In genomic region chr7:136869006-136869961, GRCh38 we compare ENCODE assay signal across 11 cellular contexts. TPM values are rescaled to one million over a fixed set of nuclear protein-coding genes. Genes with fewer than 3 reads are reported as not detected.
DNase-seq lines count a peak whose midpoint lies in the region; ATAC-seq, FAIRE-seq and TF ChIP-seq lines count a peak whose summit lies in the region.
"Had no signal": no experiment of that assay in that cellular context is flagged by ENCODE, and none has a peak within 500 bp of the region (broad histone marks: within the 10 kb centered on the region; RNA-seq: fewer than 3 reads in every experiment).

No MANE protein-coding gene starts in this region.

- no peak for FAIRE-seq in HTR-8/SVneo (lab: Jason Lieb, UNC)

- peak overlapping the region; percentile 49 for H3K4me3 ChIP-seq in HUES64 (ENCODE audit: low read length)
- H3K4me3 ChIP-seq in mucosa of descending colon = no peak overlapping the region

- H3K4me1 ChIP-seq in HUES64 (ENCODE audit: insufficient read depth, low read length) (peaks cover 19% of the 10 kb centered on the region), mucosa of descending colon (ENCODE audit: low read depth) (no peaks in the 10 kb centered on the region)

- WGBS in HUES64 = under 1% methylated on average over 65 of the region's 65 CpGs

- H3K9me3 ChIP-seq in HUES64 (ENCODE audit: insufficient read depth, low read depth, low read length) (no peaks in the 10 kb centered on the region), mucosa of descending colon (no peaks in the 10 kb centered on the region)

- H3K27ac ChIP-seq in 22Rv1 = peak overlapping the region; percentile 24
- no peak overlapping the region for H3K27ac ChIP-seq in HUES64 (ENCODE audit: low read depth, low read length)

- H3K27me3 ChIP-seq in HUES64 (ENCODE audit: insufficient read depth, low read length) = peaks cover 94% of the 10 kb centered on the region

- TF ChIP-seq CTCF in 22Rv1 (IDR thresholded peaks at IDR 0.05) (no peak), mucosa of descending colon (IDR thresholded peaks at IDR 0.05) (no peak), GM20000 (IDR thresholded peaks at IDR 0.05; ENCODE audit: extremely low read depth, missing control alignments) (no peak), GM10266 (IDR thresholded peaks at IDR 0.05; ENCODE audit: control insufficient read depth, insufficient read depth, low read depth, missing control alignments) (no peak)

- H3K36me3 ChIP-seq in HUES64 (ENCODE audit: insufficient read depth, low read length) = no peaks in the 10 kb centered on the region
- no peaks in the 10 kb centered on the region for H3K36me3 ChIP-seq in mucosa of descending colon (ENCODE audit: low read depth)

- H3K9ac ChIP-seq in HUES64 (ENCODE audit: low read depth, low read length) = no peak overlapping the region

- ATAC-seq in mucosa of descending colon = no peak

- intact Hi-C loops in mucosa of descending colon (cut with DNase I, micrococcal nuclease) = no loop called here

- peak; percentile 18 for DNase-seq in fibroblast of gingiva (ENCODE audit: low read depth)
- peak in 2 of 3 donors; percentile 19 to 34 for DNase-seq in mucosa of descending colon
- no peak for DNase-seq in GM20000 (ENCODE audit: low spot score)
- no peak for DNase-seq in HTR-8/SVneo (ENCODE audit: insufficient read length, low spot score)
- no peak for DNase-seq in activated CD8-positive, alpha-beta memory T cell treated with anti-CD3 and anti-CD28 coated beads for 24 hours
- no peak for DNase-seq in GM10266 (ENCODE audit: extremely low spot score)
- DNase-seq: CD4-positive, CD25-positive, alpha-beta regulatory T cell; NCI-H187; T1000 had no signal

RNA-seq across cellular contexts. Expression of gene CHRM2, which starts 0.8 kb away (rescaled TPM):
- polyA plus RNA-seq in HUES64 (2013, experiment 1 of 2) = not detected
- polyA plus RNA-seq in HUES64 (2013, experiment 2 of 2) = not detected
- 10 to 100 TPM in 1 of 3 donors, 1 to 10 TPM in 2; 1.4 to 84.0 (median 7.4) TPM for total RNA-seq in mucosa of descending colon
- total RNA-seq: CD4-positive, CD25-positive, alpha-beta regulatory T cell had no signal
- polyA plus RNA-seq: CD4-positive, CD25-positive, alpha-beta regulatory T cell had no signal

Comparison
In these comparisons a context has a peak if more than half of its experiments do, and no peak if none do; other contexts are left out.
1. DNase-seq: peak in fibroblast of gingiva (single experiment) and mucosa of descending colon (2 of 3); none in GM20000 (single experiment), HTR-8/SVneo (single experiment), activated CD8-positive, alpha-beta memory T cell treated with anti-CD3 and anti-CD28 coated beads for 24 hours (single experiment) and GM10266 (single experiment).